In the genomic region with DNA sequence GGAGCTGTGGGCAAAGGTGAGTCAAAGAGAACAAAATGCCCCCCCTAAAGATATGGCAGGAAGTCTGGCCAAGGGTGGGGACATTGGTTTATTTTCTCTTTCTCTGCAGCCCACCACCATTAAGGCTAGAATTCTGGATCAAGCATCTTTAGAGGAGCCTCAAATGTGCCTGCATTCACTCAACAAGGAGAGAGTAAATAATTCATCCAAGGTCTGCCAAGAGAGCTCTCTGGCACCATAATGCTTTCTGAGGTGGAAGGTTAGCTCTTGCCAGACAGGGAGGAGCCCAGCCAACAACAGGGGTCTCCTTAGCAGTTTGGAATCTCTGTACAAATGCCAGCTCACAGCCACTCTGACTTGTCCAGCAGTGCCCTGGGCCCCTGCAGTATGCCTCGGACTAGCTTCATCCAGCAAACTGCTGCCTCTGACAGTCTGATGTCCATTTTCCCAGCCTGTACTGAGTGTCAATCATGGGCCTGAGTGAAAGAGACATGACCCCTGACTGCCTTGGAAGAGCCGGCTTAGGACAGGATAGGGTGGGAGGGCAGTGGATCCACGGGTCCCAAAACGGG, we compare ENCODE assay signal across 28 cellular contexts.
A peak's percentile ranks its signal among the peaks of the same experiment; 100 is the strongest.
DNase-seq lines count a peak whose midpoint lies in the region; ATAC-seq, FAIRE-seq and TF ChIP-seq lines count a peak whose summit lies in the region.
"Had no signal": no experiment of that assay in that cellular context is flagged by ENCODE, and none has a peak within 500 bp of the region (broad histone marks: within the 10 kb centered on the region; RNA-seq: fewer than 3 reads in every experiment).

No MANE protein-coding gene starts in this region.

- no peak for TF ChIP-seq EP300 in K562 (IDR thresholded peaks at IDR 0.05; ENCODE audit: low read length)

- H3K9me1 ChIP-seq in K562 (ENCODE audit: control insufficient read depth, insufficient read depth, low read length), result no peaks in the 10 kb centered on the region

- H3K36me3 Mint-ChIP-seq in nephron (ENCODE audit: low read depth), result no peaks in the 10 kb centered on the region
- H3K36me3 Mint-ChIP-seq: activated naive CD4-positive, alpha-beta T cell treated with anti-CD3 and anti-CD28 coated beads, Interleukin-2, amount 10 ng/mL, durations not matched to agents 7 days and 5 days had no signal

- POLR2A ChIA-PET in K562 (lab: Yijun Ruan, JAX), result no interaction called here

- no peak for ATAC-seq in K562
- no peak for ATAC-seq in heart left ventricle
- ATAC-seq: activated CD8-positive, alpha-beta T cell treated with anti-CD3 and anti-CD28 coated beads, Interleukin-2, amount 10 ng/mL, durations not matched to agents 7 days and 5 days; body of pancreas; left cardiac atrium; pancreas; right cardiac atrium; Right ventricle myocardium inferior had no signal

- no TSS peak for BruUV-seq in K562 (replicated peaks; lab: Mats Ljungman, UMichigan)

- in situ Hi-C loops in K562 (cut with MboI), result no loop called here
- in situ Hi-C loops in brain microvascular endothelial cell (cut with HindIII; ENCODE audit: low pct_ligation_motif_present, low sequenced_read_pairs), result no loop called here

- DNase-seq in Ammon's horn (ENCODE audit: low spot score), result peak; percentile 35
- peak; percentile 88 for DNase-seq in NCI-H1092 (lab: John Stamatoyannopoulos, UW)
- no peak for DNase-seq in K562 (ENCODE audit: extremely low read depth in 1 of 4, low spot score in 3 of 4)
- DNase-seq in HTR-8/SVneo (ENCODE audit: insufficient read length, low spot score), result no peak
- no peak for DNase-seq in heart left ventricle
- no peak for DNase-seq in brain microvascular endothelial cell
- no peak for DNase-seq in inferior parietal cortex (ENCODE audit: extremely low spot score)
- DNase-seq: activated CD8-positive, alpha-beta T cell treated with anti-CD3 and anti-CD28 coated beads, Interleukin-2, amount 10 ng/mL, durations not matched to agents 7 days and 5 days; activated naive CD4-positive, alpha-beta T cell treated with anti-CD3 and anti-CD28 coated beads, Interleukin-2, amount 10 ng/mL, durations not matched to agents 7 days and 5 days; adrenal gland; body of pancreas; COR-L47; hippocampal formation; left cardiac atrium; MM.1S; NCI-H1436 treated with DMSO at 0.1 percent for 48 hours; NCI-H2171; NCI-H524 treated with DMSO at 0.1 percent for 48 hours; pancreas; right cardiac atrium; stimulated activated CD8-positive, alpha-beta memory T cell treated with anti-CD3 and anti-CD28 coated beads, Interleukin-4, amount 100 ng/mL, for 48 hours; stomach; T-helper 9 cell; uterus had no signal

- no peak overlapping the region for H3K9ac ChIP-seq in K562 (ENCODE audit: insufficient read depth in 1 of 2, low read depth in 2 of 2, low read length in 2 of 2)

- H4K20me1 ChIP-seq in K562 (replicated peaks; ENCODE audit: control insufficient read depth, insufficient read depth, low read length), result no peaks in the 10 kb centered on the region

- 5% methylated on average over 4 of the region's 4 CpGs for WGBS in K562 (ENCODE audit: insufficient coverage, low coverage, missing lambda C conversion rate)
- 59 to 77% (median 71%) methylated on average over 4 of the region's 4 CpGs for WGBS in heart left ventricle, 4 donors

- H3K4me2 ChIP-seq in K562 (ENCODE audit: insufficient read depth, low read length), result no peak overlapping the region

- H2AFZ ChIP-seq in K562 (ENCODE audit: low read depth, low read length), result no peak overlapping the region

- no peak for TF ChIP-seq POLR2A in K562 (conservative IDR thresholded peaks at IDR 0.05)
- no peak for TF ChIP-seq POLR2A in heart left ventricle (IDR thresholded peaks at IDR 0.05)

- no peaks in the 10 kb centered on the region for H3K36me3 ChIP-seq in K562 (ENCODE audit: control insufficient read depth, insufficient read depth, low read length)
- no peaks in the 10 kb centered on the region for H3K36me3 ChIP-seq in heart left ventricle
- H3K36me3 ChIP-seq in brain microvascular endothelial cell (replicated peaks), result no peaks in the 10 kb centered on the region
- H3K36me3 ChIP-seq: adrenal gland, pancreas, stomach, uterus had no signal

- TF ChIP-seq CTCF in K562 (IDR thresholded peaks at IDR 0.05 in 2 of 3, conservative IDR thresholded peaks at IDR 0.05 in 1 of 3; ENCODE audit: insufficient read depth in 2 of 3, low read depth in 1 of 3, low read length in 3 of 3) (no peak), nephron (IDR thresholded peaks at IDR 0.05; ENCODE audit: unreplicated experiment in 3 of 3) (no peak), heart left ventricle (IDR thresholded peaks at IDR 0.05) (no peak), brain microvascular endothelial cell (IDR thresholded peaks at IDR 0.05; ENCODE audit: low read depth, low read length, missing control alignments) (no peak)

- no peaks in the 10 kb centered on the region for H3K9me3 Mint-ChIP-seq in nephron
- H3K9me3 Mint-ChIP-seq: activated naive CD4-positive, alpha-beta T cell treated with anti-CD3 and anti-CD28 coated beads, Interleukin-2, amount 10 ng/mL, durations not matched to agents 7 days and 5 days had no signal

- no peak for FAIRE-seq in K562 (lab: Jason Lieb, UNC)
- FAIRE-seq in HTR-8/SVneo (lab: Jason Lieb, UNC), result no peak
- FAIRE-seq: frontal cortex, GM12892, pancreas had no signal

- no peaks in the 10 kb centered on the region for H3K4me1 ChIP-seq in K562 (replicated peaks in 1 of 2; ENCODE audit: control insufficient read depth in 2 of 2, insufficient read depth in 2 of 2, low read length in 2 of 2)
- peaks cover 0 to 18% (median 0%) of the 10 kb centered on the region in 12 donors for H3K4me1 ChIP-seq in heart left ventricle
- H3K4me1 ChIP-seq: adrenal gland, body of pancreas, pancreas, uterus had no signal

- no peaks in the 10 kb centered on the region for H3K27me3 Mint-ChIP-seq in nephron (ENCODE audit: low read depth)

- H3K4me3 Mint-ChIP-seq in nephron, result no peak overlapping the region
- H3K4me3 Mint-ChIP-seq: activated CD8-positive, alpha-beta T cell treated with anti-CD3 and anti-CD28 coated beads, Interleukin-2, amount 10 ng/mL, durations not matched to agents 7 days and 5 days; activated naive CD4-positive, alpha-beta T cell treated with anti-CD3 and anti-CD28 coated beads, Interleukin-2, amount 10 ng/mL, durations not matched to agents 7 days and 5 days had no signal

- H3K79me2 ChIP-seq in K562 (ENCODE audit: control insufficient read depth, insufficient read depth, low read length), result no peaks in the 10 kb centered on the region

- no peak for TF ChIP-seq RAD21 in K562 (CRISPR knock-in tag; conservative IDR thresholded peaks at IDR 0.05 in 1 of 2, IDR thresholded peaks at IDR 0.05 in 1 of 2)

- H3K4me3 ChIP-seq in K562 (no peak overlapping the region), heart left ventricle (no peak overlapping the region), brain microvascular endothelial cell (ENCODE audit: low read depth, low read length) (no peak overlapping the region)
- H3K4me3 ChIP-seq: adrenal gland, body of pancreas, pancreas, stomach, uterus had no signal

- H3K27ac ChIP-seq in K562 (ENCODE audit: extremely low read depth, low read depth, low read length), result no peak overlapping the region
- H3K27ac ChIP-seq in heart left ventricle, result no peak overlapping the region
- no peak overlapping the region for H3K27ac ChIP-seq in brain microvascular endothelial cell
- H3K27ac ChIP-seq: adrenal gland, body of pancreas, pancreas, stomach, uterus had no signal

- peak overlapping the region in 2 of 3 experiments; percentile 69 to 70 for H3K27ac Mint-ChIP-seq in nephron
- H3K27ac Mint-ChIP-seq: activated CD8-positive, alpha-beta T cell treated with anti-CD3 and anti-CD28 coated beads, Interleukin-2, amount 10 ng/mL, durations not matched to agents 7 days and 5 days; activated naive CD4-positive, alpha-beta T cell treated with anti-CD3 and anti-CD28 coated beads, Interleukin-2, amount 10 ng/mL, durations not matched to agents 7 days and 5 days had no signal

- H3K9me3 ChIP-seq in K562 (replicated peaks; ENCODE audit: control insufficient read depth, insufficient read depth, low read depth, low read length), result no peaks in the 10 kb centered on the region
- H3K9me3 ChIP-seq in heart left ventricle, result no peaks in the 10 kb centered on the region
- H3K9me3 ChIP-seq: adrenal gland, body of pancreas, pancreas, stomach, uterus had no signal

- H3K27me3 ChIP-seq in K562 (ENCODE audit: control insufficient read depth in 2 of 2, insufficient read depth in 2 of 2, low read length in 2 of 2) (peaks cover 0 to 7% of the 10 kb centered on the region in 2 experiments; a peak in 2 of 5 replicates), heart left ventricle (no peaks in the 10 kb centered on the region), brain microvascular endothelial cell (replicated peaks) (no peaks in the 10 kb centered on the region)
- H3K27me3 ChIP-seq: adrenal gland, body of pancreas, pancreas, stomach, uterus had no signal

- CTCF ChIA-PET in K562 (lab: Yijun Ruan, JAX; ENCODE audit: low intra/inter-chr PET ratio), result no interaction called here

- H3K4me1 Mint-ChIP-seq in nephron, result peaks cover 35% of the 10 kb centered on the region

- intact Hi-C loops in K562 (cut with micrococcal nuclease), result no loop called here
- intact Hi-C loops in heart left ventricle (cut with DNase I), result no loop called here

TF ChIP-seq in K562, 482 proteins besides CTCF, POLR2A, EP300 and RAD21:
- TF ChIP-seq PKNOX1 (IDR thresholded peaks at IDR 0.05) (0 out of 2 replicates have a peak, but pooled peaks have one; percentile 9), SIN3B (IDR thresholded peaks at IDR 0.05; ENCODE audit: low read depth) (no peak), HDGF (IDR thresholded peaks at IDR 0.05) (no peak)
TF ChIP-seq in K562: peak in this region for 1.

Comparison
In these comparisons a context has a peak if more than half of its experiments do, and no peak if none do; other contexts are left out.
1. DNase-seq: peak in Ammon's horn (single experiment) and NCI-H1092 (single experiment); none in K562 (0 of 4), HTR-8/SVneo (single experiment), heart left ventricle (0 of 5), brain microvascular endothelial cell (single experiment) and inferior parietal cortex (single experiment).